Comparison of ENCODE assay signal across 12 cellular contexts in the genomic region with DNA sequence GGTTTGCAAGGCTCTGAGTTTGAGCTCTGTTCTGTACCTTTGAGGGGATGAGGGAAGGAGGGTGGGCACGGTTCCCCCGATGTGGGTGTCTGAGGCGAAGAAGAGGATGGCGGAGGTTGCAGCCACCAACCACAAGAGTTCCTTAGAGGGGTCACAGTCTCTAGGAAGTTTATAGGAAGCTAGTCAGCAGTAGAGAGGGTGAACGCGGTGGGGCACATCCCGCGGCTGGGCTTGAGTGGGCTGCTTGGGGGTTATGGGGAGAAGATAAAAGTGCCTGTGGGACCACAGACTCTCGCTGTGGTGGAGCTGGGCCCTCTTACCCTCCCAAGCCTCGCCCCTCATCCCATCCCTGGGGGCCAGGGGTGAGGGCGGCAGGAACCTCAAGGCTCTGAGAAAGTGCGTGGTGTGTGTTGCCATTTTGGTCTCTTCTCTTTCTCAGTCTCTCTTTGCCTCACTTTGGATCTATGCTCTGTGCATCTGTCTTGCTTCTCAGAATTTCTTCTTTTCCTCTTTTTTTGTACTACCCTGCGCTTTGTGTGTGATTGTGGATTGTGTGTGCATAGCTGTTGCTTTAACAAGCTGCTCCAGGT. TPM values are rescaled to one million over a fixed set of nuclear protein-coding genes. Genes with fewer than 3 reads are reported as not detected.
DNase-seq lines count a peak whose midpoint lies in the region; ATAC-seq, FAIRE-seq and TF ChIP-seq lines count a peak whose summit lies in the region.
"Had no signal": no experiment of that assay in that cellular context is flagged by ENCODE, and none has a peak within 500 bp of the region (broad histone marks: within the 10 kb centered on the region; RNA-seq: fewer than 3 reads in every experiment).

No MANE protein-coding gene starts in this region.

- peaks cover 3% of the 10 kb centered on the region for H3K27me3 Mint-ChIP-seq in activated T-cell treated with anti-CD3 and anti-CD28 coated beads, Interleukin-2, amount 50 U/mL, for 4 hours (ENCODE audit: low read depth)
- no peaks in the 10 kb centered on the region for H3K27me3 Mint-ChIP-seq in activated naive CD4-positive, alpha-beta T cell treated with anti-CD3 and anti-CD28 coated beads, Interleukin-2, amount 10 ng/mL, durations not matched to agents 7 days and 5 days
- peaks cover 2% of the 10 kb centered on the region for H3K27me3 Mint-ChIP-seq in mesothelial cell of epicardium (ENCODE audit: low read depth)

- peak overlapping the region; percentile 45 for H3K27ac ChIP-seq in suprapubic skin
- H3K27ac ChIP-seq: prostate gland had no signal

- no peaks in the 10 kb centered on the region for H3K36me3 ChIP-seq in suprapubic skin
- no peaks in the 10 kb centered on the region for H3K36me3 ChIP-seq in MG63
- H3K36me3 ChIP-seq: prostate gland had no signal

- no peak for DNase-seq in activated T-cell treated with anti-CD3 and anti-CD28 coated beads, Interleukin-2, amount 50 U/mL, for 4 hours
- DNase-seq in activated T-cell treated with anti-CD3 and anti-CD28 coated beads for 4 hours (no peak), mesothelial cell of epicardium (ENCODE audit: low spot score in 2 of 2, unreplicated experiment in 2 of 2) (no peak), suprapubic skin (ENCODE audit: low spot score in 2 of 2) (no peak), RCC 7860 (ENCODE audit: low spot score) (no peak), MG63 (no peak), NCI-H524 treated with DMSO at 0.1 percent for 48 hours (lab: John Stamatoyannopoulos, UW) (no peak)
- no peak for DNase-seq in activated naive CD4-positive, alpha-beta T cell treated with anti-CD3 and anti-CD28 coated beads, Interleukin-2, amount 10 ng/mL, durations not matched to agents 7 days and 5 days
- DNase-seq: ACHN, activated B cell treated with CpG ODN at 0.5 μM for 24 hours had no signal

- CTCF ChIA-PET in activated naive CD4-positive, alpha-beta T cell treated with anti-CD3 and anti-CD28 coated beads, Interleukin-2, amount 10 ng/mL, durations not matched to agents 7 days and 5 days (lab: Charles Lee): interaction anchor here (0.9 to 5.2 kb wide), 11 partner anchors 9 to 103 kb away, joined by 3 to 36 read pairs (median 4); partner anchors contain the start of genes MLF2, PTMS and ZNF384

- no peak for FAIRE-seq in RCC 7860 (lab: Jason Lieb, UNC)

- H3K4me1 Mint-ChIP-seq in activated T-cell treated with anti-CD3 and anti-CD28 coated beads, Interleukin-2, amount 50 U/mL, for 4 hours (ENCODE audit: low read depth): peaks cover 60% of the 10 kb centered on the region
- H3K4me1 Mint-ChIP-seq in activated naive CD4-positive, alpha-beta T cell treated with anti-CD3 and anti-CD28 coated beads, Interleukin-2, amount 10 ng/mL, durations not matched to agents 7 days and 5 days: peaks cover 63% of the 10 kb centered on the region
- H3K4me1 Mint-ChIP-seq in mesothelial cell of epicardium: peaks cover 26% of the 10 kb centered on the region

- peak overlapping the region; percentile 92 for H3K27ac Mint-ChIP-seq in activated naive CD4-positive, alpha-beta T cell treated with anti-CD3 and anti-CD28 coated beads, Interleukin-2, amount 10 ng/mL, durations not matched to agents 7 days and 5 days
- peak overlapping the region; percentile 91 for H3K27ac Mint-ChIP-seq in mesothelial cell of epicardium
- H3K27ac Mint-ChIP-seq: activated B cell treated with CpG ODN at 0.5 μM for 24 hours had no signal

- no peak for TF ChIP-seq CTCF in mesothelial cell of epicardium (IDR thresholded peaks at IDR 0.05; ENCODE audit: unreplicated experiment)
- no peak for TF ChIP-seq CTCF in suprapubic skin (IDR thresholded peaks at IDR 0.05)

- H3K36me3 Mint-ChIP-seq in activated T-cell treated with anti-CD3 and anti-CD28 coated beads, Interleukin-2, amount 50 U/mL, for 4 hours (ENCODE audit: insufficient read depth): peaks cover 15% of the 10 kb centered on the region
- H3K36me3 Mint-ChIP-seq in activated naive CD4-positive, alpha-beta T cell treated with anti-CD3 and anti-CD28 coated beads, Interleukin-2, amount 10 ng/mL, durations not matched to agents 7 days and 5 days: peaks cover 36% of the 10 kb centered on the region
- no peaks in the 10 kb centered on the region for H3K36me3 Mint-ChIP-seq in mesothelial cell of epicardium

- no peak for TF ChIP-seq EP300 in suprapubic skin (IDR thresholded peaks at IDR 0.05)

- 72% methylated on average over 13 of the region's 13 CpGs for WGBS in suprapubic skin

- H3K27me3 ChIP-seq in suprapubic skin: no peaks in the 10 kb centered on the region
- no peaks in the 10 kb centered on the region; the same call in 1 of the 2 replicates for H3K27me3 ChIP-seq in MG63

- H3K4me1 ChIP-seq in suprapubic skin: no peaks in the 10 kb centered on the region
- H3K4me1 ChIP-seq: prostate gland had no signal

- TF ChIP-seq POLR2A in suprapubic skin (IDR thresholded peaks at IDR 0.05): no peak

- H3K9me3 Mint-ChIP-seq in activated T-cell treated with anti-CD3 and anti-CD28 coated beads, Interleukin-2, amount 50 U/mL, for 4 hours: no peaks in the 10 kb centered on the region
- no peaks in the 10 kb centered on the region for H3K9me3 Mint-ChIP-seq in activated naive CD4-positive, alpha-beta T cell treated with anti-CD3 and anti-CD28 coated beads, Interleukin-2, amount 10 ng/mL, durations not matched to agents 7 days and 5 days
- H3K9me3 Mint-ChIP-seq in mesothelial cell of epicardium: no peaks in the 10 kb centered on the region
- H3K9me3 Mint-ChIP-seq: activated B cell treated with CpG ODN at 0.5 μM for 24 hours had no signal

- H3K9me3 ChIP-seq in suprapubic skin (no peaks in the 10 kb centered on the region), MG63 (no peaks in the 10 kb centered on the region)
- H3K9me3 ChIP-seq: prostate gland had no signal

- peak overlapping the region; percentile 94 for H3K4me3 Mint-ChIP-seq in activated T-cell treated with anti-CD3 and anti-CD28 coated beads, Interleukin-2, amount 50 U/mL, for 4 hours
- H3K4me3 Mint-ChIP-seq in activated naive CD4-positive, alpha-beta T cell treated with anti-CD3 and anti-CD28 coated beads, Interleukin-2, amount 10 ng/mL, durations not matched to agents 7 days and 5 days: peak overlapping the region; percentile 84
- H3K4me3 Mint-ChIP-seq in mesothelial cell of epicardium: peak overlapping the region; percentile 47

- H3K4me3 ChIP-seq in suprapubic skin (peak overlapping the region; percentile 16), MG63 (no peak overlapping the region)
- H3K4me3 ChIP-seq: prostate gland had no signal

- ATAC-seq in activated T-cell treated with anti-CD3 and anti-CD28 coated beads, Interleukin-2, amount 50 U/mL, for 4 hours: peak; percentile 12 to 16

RNA-seq across cellular contexts. Expression of gene CD4, which starts 2.7 kb away (rescaled TPM):
- total RNA-seq in activated T-cell treated with anti-CD3 and anti-CD28 coated beads, Interleukin-2, amount 50 U/mL, for 4 hours: 10 to 100 TPM; 42.0 to 76.9 (median 51.4) TPM
- 2.9 to 3.9 TPM (median 3.8 TPM) in 3 replicates for total RNA-seq in mesothelial cell of epicardium
- 1 to 10 TPM; 2.5 to 5.4 (median 3.9) TPM for total RNA-seq in suprapubic skin
- total RNA-seq in MG63 (2014; rRNA removed; shearing (Covaris generic); ENCODE audit: low replicate concordance): not detected in 2 replicates
- total RNA-seq: M059J had no signal

RNA-seq across cellular contexts. Expression of gene LAG3, which starts 19.7 kb away (rescaled TPM):
- 100 to 1,000 TPM in 1 of 3 donors, 10 to 100 TPM in 2; 71.1 to 125 (median 86.4) TPM for total RNA-seq in activated T-cell treated with anti-CD3 and anti-CD28 coated beads, Interleukin-2, amount 50 U/mL, for 4 hours
- 2.7 to 3.8 TPM (median 3.5 TPM) in 3 replicates for total RNA-seq in mesothelial cell of epicardium
- total RNA-seq in suprapubic skin: 1 to 10 TPM in 1 of 4 donors, under 1 TPM in 1, not detected in 2; 0.60 to 1.4 TPM
- 0.17 TPM in 1 of 2 replicates, not detected in the other for total RNA-seq in MG63 (2014; rRNA removed; shearing (Covaris generic); ENCODE audit: low replicate concordance)
- total RNA-seq: activated B cell treated with CpG ODN at 0.5 μM for 24 hours, M059J had no signal

RNA-seq across cellular contexts. Expression of gene PTMS, which starts 25.9 kb away (rescaled TPM):
- total RNA-seq in activated T-cell treated with anti-CD3 and anti-CD28 coated beads, Interleukin-2, amount 50 U/mL, for 4 hours: 10 to 100 TPM; 26.3 to 32.6 (median 29.4) TPM
- total RNA-seq in mesothelial cell of epicardium: 320 to 338 TPM (median 323 TPM) in 3 replicates
- total RNA-seq in suprapubic skin: 100 to 1,000 TPM in 2 of 4 donors, 10 to 100 TPM in 2; 91.2 to 128 (median 99.8) TPM
- 272 and 328 TPM in 2 replicates for total RNA-seq in MG63 (2014; rRNA removed; shearing (Covaris generic); ENCODE audit: low replicate concordance)

RNA-seq across cellular contexts. Expression of gene GPR162, which starts 29.6 kb away (rescaled TPM):
- under 1 TPM in 2 of 3 donors, not detected in 1; 0.08 to 0.38 TPM for total RNA-seq in activated T-cell treated with anti-CD3 and anti-CD28 coated beads, Interleukin-2, amount 50 U/mL, for 4 hours
- total RNA-seq in mesothelial cell of epicardium (10.8 to 11.5 TPM (median 11.0 TPM) in 3 replicates), suprapubic skin (1 to 10 TPM in 2 of 4 donors, under 1 TPM in 2; 0.47 to 2.1 (median 1.0) TPM)
- not detected in 2 replicates for total RNA-seq in MG63 (2014; rRNA removed; shearing (Covaris generic); ENCODE audit: low replicate concordance)
- total RNA-seq: activated B cell treated with CpG ODN at 0.5 μM for 24 hours had no signal

RNA-seq across cellular contexts. Expression of gene P3H3, which starts 36.2 kb away (rescaled TPM):
- under 1 TPM; 0.63 to 0.98 (median 0.83) TPM for total RNA-seq in activated T-cell treated with anti-CD3 and anti-CD28 coated beads, Interleukin-2, amount 50 U/mL, for 4 hours
- 80.7 to 86.2 TPM (median 83.8 TPM) in 3 replicates for total RNA-seq in mesothelial cell of epicardium
- total RNA-seq in suprapubic skin: 10 to 100 TPM in 3 of 4 donors, 1 to 10 TPM in 1; 5.0 to 30.5 (median 14.3) TPM
- total RNA-seq in MG63 (2014; rRNA removed; shearing (Covaris generic); ENCODE audit: low replicate concordance): 19.4 and 45.6 TPM in 2 replicates
- total RNA-seq: activated B cell treated with CpG ODN at 0.5 μM for 24 hours had no signal

Comparison
In these comparisons a context has a peak if more than half of its experiments do, and no peak if none do; other contexts are left out.
1. RNA of gene LAG3, which starts 19.7 kb away (total RNA-seq): 71.1 to 125 TPM in activated T-cell treated with anti-CD3 and anti-CD28 coated beads, Interleukin-2, amount 50 U/mL, for 4 hours; 2.7 to 3.8 TPM in mesothelial cell of epicardium, 0.60 to 1.4 TPM in suprapubic skin and 0.17 TPM in MG63; every median in the first group is over 10 times any median in the second.
2. Peak in every context shown above with its lines, with median percentiles within 50 percentile points of each other: H3K4me3 Mint-ChIP-seq.